In genomic region chr20:362271-363254, GRCh38 we compare ENCODE assay signal across 8 cellular contexts. TPM values are rescaled to one million over a fixed set of nuclear protein-coding genes. Genes with fewer than 3 reads are reported as not detected.
DNase-seq lines count a peak whose midpoint lies in the region; ATAC-seq and TF ChIP-seq lines count a peak whose summit lies in the region.

No MANE protein-coding gene starts in this region.

- peak overlapping the region; percentile 45 for H3K4me2 ChIP-seq in mammary epithelial cell (ENCODE audit: insufficient read depth, low read depth, low read length)

- H3K27ac ChIP-seq in SJSA1: no peak overlapping the region
- peak overlapping the region; percentile 21 for H3K27ac ChIP-seq in mammary epithelial cell (ENCODE audit: insufficient read depth, low read depth, low read length)
- peak overlapping the region; percentile 61 to 67 for H3K27ac ChIP-seq in liver (ENCODE audit: low read depth in 1 of 2, low read length in 2 of 2)
- peak overlapping the region; percentile 59 for H3K27ac ChIP-seq in suprapubic skin

- no peak for TF ChIP-seq POLR2A in suprapubic skin (IDR thresholded peaks at IDR 0.05)

- H3K9ac ChIP-seq in mammary epithelial cell (ENCODE audit: insufficient read depth, low read length) (no peak overlapping the region), liver (ENCODE audit: low read depth in 1 of 2, low read length in 2 of 2) (no peak overlapping the region)

- TF ChIP-seq EP300 in suprapubic skin (IDR thresholded peaks at IDR 0.05): no peak

- TF ChIP-seq RAD21 in liver (IDR thresholded peaks at IDR 0.05): peak; percentile 87 to 97

- TF ChIP-seq CTCF in LNCAP (IDR thresholded peaks at IDR 0.05) (peak; percentile 58; the same call in 1 of the 2 replicates), mammary epithelial cell (conservative IDR thresholded peaks at IDR 0.05 in 1 of 2, IDR thresholded peaks at IDR 0.05 in 1 of 2; ENCODE audit: extremely low read depth in 1 of 2, insufficient read depth in 1 of 2, low read depth in 1 of 2, low read length in 2 of 2) (peak; percentile 80 to 86), liver (IDR thresholded peaks at IDR 0.05; ENCODE audit: low read depth, low read length, missing input control) (peak; percentile 75), suprapubic skin (IDR thresholded peaks at IDR 0.05) (peak; percentile 22 to 35)

- dilution Hi-C loops in mammary epithelial cell (cut with HindIII; ENCODE audit: low sequenced_read_pairs): loop anchor here (5.0 kb wide), 5 partner anchors 35 to 285 kb away; no protein-coding TSS in a partner anchor

- H3K4me1 ChIP-seq in SJSA1 (replicated peaks): no peaks in the 10 kb centered on the region
- peaks cover 49% of the 10 kb centered on the region for H3K4me1 ChIP-seq in mammary epithelial cell (ENCODE audit: insufficient read depth, low read length)
- H3K4me1 ChIP-seq in liver (ENCODE audit: control insufficient read depth in 4 of 4, insufficient read depth in 4 of 4, low read length in 3 of 4): peaks cover 0 to 8% (median 4%) of the 10 kb centered on the region in 4 donors
- H3K4me1 ChIP-seq in suprapubic skin: peaks cover 55% of the 10 kb centered on the region

- H3K4me3 ChIP-seq in SJSA1: no peak overlapping the region
- H3K4me3 ChIP-seq in mammary epithelial cell (replicated peaks in 1 of 3; ENCODE audit: insufficient read depth in 1 of 3, low read depth in 2 of 3, low read length in 3 of 3): no peak overlapping the region
- H3K4me3 ChIP-seq in liver (ENCODE audit: low read depth in 1 of 3, low read length in 3 of 3): no peak overlapping the region
- no peak overlapping the region for H3K4me3 ChIP-seq in suprapubic skin

- H4K20me1 ChIP-seq in mammary epithelial cell (ENCODE audit: insufficient read depth, low read length): no peaks in the 10 kb centered on the region

- 53% methylated on average over 12 of the region's 13 CpGs for WGBS in mammary epithelial cell (ENCODE audit: low coverage, missing lambda C conversion rate)
- 61% methylated on average over 13 of the region's 13 CpGs for WGBS in liver
- 56% methylated on average over 13 of the region's 13 CpGs for WGBS in suprapubic skin

- H3K27me3 ChIP-seq in SJSA1 (replicated peaks) (no peaks in the 10 kb centered on the region), mammary epithelial cell (ENCODE audit: insufficient read depth, low read length) (no peaks in the 10 kb centered on the region), liver (ENCODE audit: control insufficient read depth in 4 of 4, insufficient read depth in 4 of 4, low read length in 3 of 4) (no peaks in the 10 kb centered on the region), suprapubic skin (no peaks in the 10 kb centered on the region)

- in situ Hi-C loops in mammary epithelial cell (cut with MboI; ENCODE audit: low sequenced_read_pairs in 2 of 2): no loop called here

- peak overlapping the region; percentile 74 for H2AFZ ChIP-seq in mammary epithelial cell (ENCODE audit: low read depth, low read length)

- H3K79me2 ChIP-seq in mammary epithelial cell (ENCODE audit: insufficient read depth, low read length): no peaks in the 10 kb centered on the region

- TSS peak; percentile 86 for BruUV-seq in mammary epithelial cell (replicated peaks; lab: Mats Ljungman, UMichigan)

- DNase-seq in EL (peak; percentile 86), SJSA1 (ENCODE audit: low read depth in 1 of 2, low spot score in 2 of 2) (peak; percentile 22 to 60), mammary epithelial cell (peak; percentile 95), suprapubic skin (ENCODE audit: low spot score in 2 of 2) (peak in 1 of 2 donors; percentile 91)
- DNase-seq in effector CD8-positive, alpha-beta T cell (lab: John Stamatoyannopoulos, UW): no peak

- H3K9me3 ChIP-seq in SJSA1 (replicated peaks) (no peaks in the 10 kb centered on the region), mammary epithelial cell (replicated peaks; ENCODE audit: insufficient read depth, low read length) (no peaks in the 10 kb centered on the region), liver (ENCODE audit: control insufficient read depth in 4 of 4, low read length in 3 of 4) (no peaks in the 10 kb centered on the region), suprapubic skin (no peaks in the 10 kb centered on the region)

- no peaks in the 10 kb centered on the region for H3K36me3 ChIP-seq in SJSA1
- H3K36me3 ChIP-seq in mammary epithelial cell (ENCODE audit: insufficient read depth, low read length): no peaks in the 10 kb centered on the region
- no peaks in the 10 kb centered on the region for H3K36me3 ChIP-seq in liver (ENCODE audit: control insufficient read depth in 4 of 4, insufficient read depth in 3 of 4, low read depth in 1 of 4, low read length in 3 of 4)
- H3K36me3 ChIP-seq in suprapubic skin: no peaks in the 10 kb centered on the region

- CTCF ChIA-PET in mammary epithelial cell (lab: Charles Lee; ENCODE audit: low non-redundant PET): interaction anchor here (0.6 to 1.4 kb wide), 4 partner anchors 20 to 283 kb away, joined by 3 to 9 read pairs (median 4); no protein-coding TSS in a partner anchor

- no peak for ATAC-seq in HG02623 (IDR thresholded peaks at IDR 0.05; ENCODE audit: unreplicated experiment)

- intact Hi-C loops in mammary epithelial cell (cut with micrococcal nuclease): loop anchor here (1.0 kb wide), 3 partner anchors 18 to 45 kb away; partner anchors contain the start of gene TRIB3

TF ChIP-seq in liver, 16 proteins besides CTCF, POLR2A, EP300 and RAD21 (continues in another document):
- no peak for TF ChIP-seq TAF1 (conservative IDR thresholded peaks at IDR 0.05)
- peak; percentile 77 for TF ChIP-seq FOXA1 (IDR thresholded peaks at IDR 0.05)
- peak in 1 of 2 donors; percentile 69 for TF ChIP-seq EGR1 (IDR thresholded peaks at IDR 0.05; ENCODE audit: low read depth in 2 of 2)
- TF ChIP-seq JUND (IDR thresholded peaks at IDR 0.05): peak in 1 of 2 donors; percentile 81
- TF ChIP-seq GABPA (IDR thresholded peaks at IDR 0.05 in 1 of 2, conservative IDR thresholded peaks at IDR 0.05 in 1 of 2): peak in 1 of 2 donors; percentile 83
- TF ChIP-seq, protein P1, sequence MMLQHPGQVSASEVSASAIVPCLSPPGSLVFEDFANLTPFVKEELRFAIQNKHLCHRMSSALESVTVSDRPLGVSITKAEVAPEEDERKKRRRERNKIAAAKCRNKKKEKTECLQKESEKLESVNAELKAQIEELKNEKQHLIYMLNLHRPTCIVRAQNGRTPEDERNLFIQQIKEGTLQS (IDR thresholded peaks at IDR 0.05): peak; percentile 94
- TF ChIP-seq FOXA2 (IDR thresholded peaks at IDR 0.05): peak; percentile 80
- TF ChIP-seq HNF4G (IDR thresholded peaks at IDR 0.05): peak; percentile 68
- peak; percentile 98 for TF ChIP-seq MAX (IDR thresholded peaks at IDR 0.05)
- TF ChIP-seq YY1 (IDR thresholded peaks at IDR 0.05): peak; percentile 75
- no peak for TF ChIP-seq ZBTB33 (IDR thresholded peaks at IDR 0.05)
- peak; percentile 93 to 96 for TF ChIP-seq HNF4A (conservative IDR thresholded peaks at IDR 0.05)
- TF ChIP-seq SP1 (IDR thresholded peaks at IDR 0.05): peak; percentile 89
- peak; percentile 89 to 96 for TF ChIP-seq RXRA (IDR thresholded peaks at IDR 0.05)
- peak; percentile 38 for TF ChIP-seq NR2F2 (IDR thresholded peaks at IDR 0.05)

RNA-seq across cellular contexts. Expression of gene NRSN2, which starts 15.7 kb away (rescaled TPM):
- 37.5 and 43.1 TPM in 2 replicates for total RNA-seq in SJSA1 (2014; rRNA removed; shearing (Covaris generic))
- 10 to 100 TPM; 16.9 to 48.3 TPM for total RNA-seq in mammary epithelial cell
- 26.7 TPM for polyA plus RNA-seq in mammary epithelial cell
- polyA minus RNA-seq in mammary epithelial cell: 13.6 TPM
- total RNA-seq in liver: 10 to 100 TPM in 1 of 2 donors, 1 to 10 TPM in 1; 1.9 to 12.0 TPM
- 1 to 10 TPM; 3.5 to 6.0 TPM for polyA plus RNA-seq in liver
- total RNA-seq in suprapubic skin: 10 to 100 TPM in 3 of 4 donors, 1 to 10 TPM in 1; 8.1 to 11.4 (median 10.9) TPM

RNA-seq across cellular contexts. Expression of gene TRIB3, which starts 18.0 kb away (rescaled TPM):
- 29.0 and 37.2 TPM in 2 replicates for total RNA-seq in SJSA1 (2014; rRNA removed; shearing (Covaris generic))
- total RNA-seq in mammary epithelial cell (100 to 1,000 TPM; 238 to 248 TPM), liver (10 to 100 TPM in 1 of 2 donors, 1 to 10 TPM in 1; 4.8 to 36.3 TPM), suprapubic skin (10 to 100 TPM; 14.3 to 30.7 (median 28.0) TPM)
- polyA plus RNA-seq in mammary epithelial cell (117 TPM), liver (10 to 100 TPM; 41.2 to 63.1 TPM)
- 43.1 TPM for polyA minus RNA-seq in mammary epithelial cell

RNA-seq across cellular contexts. Expression of gene SOX12, which starts 37.2 kb away (rescaled TPM):
- total RNA-seq in SJSA1 (2014; rRNA removed; shearing (Covaris generic)): 3.6 TPM in 2 replicates
- total RNA-seq in mammary epithelial cell: 1 to 10 TPM; 3.7 to 6.2 TPM
- 2.0 TPM for polyA plus RNA-seq in mammary epithelial cell
- polyA minus RNA-seq in mammary epithelial cell: 1.3 TPM
- total RNA-seq in liver: 1 to 10 TPM in 1 of 2 donors, under 1 TPM in 1; 0.67 to 4.2 TPM
- polyA plus RNA-seq in liver: 1 to 10 TPM; 1.3 to 2.0 TPM
- 1 to 10 TPM; 5.4 to 6.5 (median 5.9) TPM for total RNA-seq in suprapubic skin

RNA-seq across cellular contexts. Expression of gene RBCK1, which starts 45.5 kb away (rescaled TPM):
- 78.4 and 98.8 TPM in 2 replicates for total RNA-seq in SJSA1 (2014; rRNA removed; shearing (Covaris generic))
- total RNA-seq in mammary epithelial cell (100 to 1,000 TPM; 106 to 235 TPM), liver (10 to 100 TPM; 18.0 to 48.3 TPM), suprapubic skin (10 to 100 TPM; 63.6 to 85.3 (median 78.5) TPM)
- polyA plus RNA-seq in mammary epithelial cell (68.3 TPM), liver (10 to 100 TPM; 61.3 to 62.6 TPM)
- polyA minus RNA-seq in mammary epithelial cell: 119 TPM

Comparison
In these comparisons a context has a peak if more than half of its experiments do, and no peak if none do; other contexts are left out.
1. CTCF ChIP-seq: peak in every context shown above with its lines; median percentile 83 in mammary epithelial cell; 75 in liver; 58 in LNCAP; 28 in suprapubic skin.